8 cellular contexts compared by ENCODE assay signal in genomic region chr6:121435444-121436069, GRCh38. TPM values are rescaled to one million over a fixed set of nuclear protein-coding genes. Genes with fewer than 3 reads are reported as not detected.
A peak's percentile ranks its signal among the peaks of the same experiment; 100 is the strongest.
DNase-seq lines count a peak whose midpoint lies in the region; ATAC-seq and TF ChIP-seq lines count a peak whose summit lies in the region.

Gene GJA1 (plus strand): TSS chr6:121435646. CDS start chr6:121446848, 11,202 bp downstream.

- no peak for TF ChIP-seq CTCF in dorsolateral prefrontal cortex (IDR thresholded peaks at IDR 0.05 in 54 of 56, conservative IDR thresholded peaks at IDR 0.05 in 2 of 56; ENCODE audit: low read depth in 1 of 56, partially characterized antibody in 56 of 56)
- no peak for TF ChIP-seq CTCF in left lung (IDR thresholded peaks at IDR 0.05)
- no peak for TF ChIP-seq CTCF in stomach (IDR thresholded peaks at IDR 0.05)

- H3K36me3 ChIP-seq in BLaER1, result no peaks in the 10 kb centered on the region
- H3K36me3 ChIP-seq in left lung, result no peaks in the 10 kb centered on the region
- no peaks in the 10 kb centered on the region for H3K36me3 ChIP-seq in stomach

- H3K4me1 ChIP-seq in BLaER1 (peaks cover 33% of the 10 kb centered on the region), left lung (peaks cover 0 to 15% of the 10 kb centered on the region in 2 donors), stomach (peaks cover 0 to 38% (median 12%) of the 10 kb centered on the region in 4 donors)

- H3K27me3 ChIP-seq in BLaER1, result no peaks in the 10 kb centered on the region
- peaks cover 0 to 20% (median 4%) of the 10 kb centered on the region in 45 donors for H3K27me3 ChIP-seq in dorsolateral prefrontal cortex
- H3K27me3 ChIP-seq in left lung, result peaks cover 0 to 46% of the 10 kb centered on the region in 2 donors
- H3K27me3 ChIP-seq in stomach, result peaks cover 0 to 20% (median 13%) of the 10 kb centered on the region in 3 donors

- H3K4me3 ChIP-seq in BLaER1 (peak within 1 kb of the TSS; percentile 83), dorsolateral prefrontal cortex (peak within 1 kb of the TSS; percentile 32 to 82 (median 65)), left lung (peak within 1 kb of the TSS; percentile 44 to 50), stomach (peak within 1 kb of the TSS; percentile 57 to 66 (median 58))

- no peak for TF ChIP-seq EP300 in stomach (IDR thresholded peaks at IDR 0.05)

- DNase-seq in NCI-H69 (lab: John Stamatoyannopoulos, UW) (peak; percentile 80), dorsolateral prefrontal cortex (no peak), left lung (peak in 1 of 2 donors; percentile 54), stomach (no peak), NCI-H146 (lab: John Stamatoyannopoulos, UW) (no peak), SK-N-DZ (ENCODE audit: low spot score) (no peak)

- peak within 1 kb of the TSS; percentile 82 for H3K4me2 ChIP-seq in BLaER1

- H4K20me1 ChIP-seq in BLaER1, result peaks cover 21% of the 10 kb centered on the region

- peak within 1 kb of the TSS; percentile 91 for H3K9ac ChIP-seq in BLaER1

- H3K27ac ChIP-seq in BLaER1, result peak within 1 kb of the TSS; percentile 87
- peak within 1 kb of the TSS in 54 of 59 donors; percentile 9 to 92 (median 74) for H3K27ac ChIP-seq in dorsolateral prefrontal cortex
- H3K27ac ChIP-seq in left lung, result peak within 1 kb of the TSS; percentile 81 to 95
- H3K27ac ChIP-seq in stomach, result peak within 1 kb of the TSS in 4 of 5 donors; percentile 83 to 85 (median 84)

- WGBS in stomach, 5 donors, result 35 to 50% (median 45%) methylated on average over 5 of the region's 5 CpGs

- intact Hi-C loops in dorsolateral prefrontal cortex (cut with DNase I) (loop anchor here (10.0 kb wide), 3 partner anchors 409 to 599 kb away; no protein-coding TSS in a partner anchor), left lung (cut with DNase I) (no loop called here), stomach (cut with DNase I; ENCODE audit: low total_unique reads) (loop anchor here (10.0 kb wide), 1 partner anchor 599 kb away; no protein-coding TSS in a partner anchor)

- ATAC-seq in left lung (peak; percentile 77), HG03354 (IDR thresholded peaks at IDR 0.05; ENCODE audit: poor library complexity, severe bottlenecking, unreplicated experiment) (no peak)

- no peak for TF ChIP-seq POLR2A in stomach (IDR thresholded peaks at IDR 0.05)

- H3K9me3 ChIP-seq in BLaER1, result no peaks in the 10 kb centered on the region
- H3K9me3 ChIP-seq in left lung, result no peaks in the 10 kb centered on the region
- no peaks in the 10 kb centered on the region for H3K9me3 ChIP-seq in stomach

RNA-seq across cellular contexts. Expression of gene GJA1, which starts in this region (rescaled TPM):
- total RNA-seq in dorsolateral prefrontal cortex (100 to 1,000 TPM in 119 of 120 experiments, 10 to 100 TPM in 1; 64.1 to 734 (median 284) TPM), left lung (100 to 1,000 TPM in 1 of 2 donors, 10 to 100 TPM in 1; 71.1 to 162 TPM), stomach (10 to 100 TPM in 4 of 5 donors, under 1 TPM in 1; 0.29 to 99.1 (median 47.8) TPM)
- 10 to 100 TPM in 1 of 3 donors, 1 to 10 TPM in 2; 7.6 to 23.9 (median 9.5) TPM for polyA plus RNA-seq in stomach
- polyA plus RNA-seq in SK-N-DZ (2014; cell fraction: cytosol; rRNA removed), result 0.22 and 0.32 TPM in 2 replicates
- polyA plus RNA-seq in SK-N-DZ (2014; cell fraction: nucleus; rRNA removed), result 0.06 TPM in 1 of 2 replicates, not detected in the other

Comparison
In these comparisons a context has a peak if more than half of its experiments do, and no peak if none do; other contexts are left out.
1. intact Hi-C loops: an anchor here in dorsolateral prefrontal cortex (10.0 kb wide) and stomach (10.0 kb wide); none called in left lung.